In the genomic region with DNA sequence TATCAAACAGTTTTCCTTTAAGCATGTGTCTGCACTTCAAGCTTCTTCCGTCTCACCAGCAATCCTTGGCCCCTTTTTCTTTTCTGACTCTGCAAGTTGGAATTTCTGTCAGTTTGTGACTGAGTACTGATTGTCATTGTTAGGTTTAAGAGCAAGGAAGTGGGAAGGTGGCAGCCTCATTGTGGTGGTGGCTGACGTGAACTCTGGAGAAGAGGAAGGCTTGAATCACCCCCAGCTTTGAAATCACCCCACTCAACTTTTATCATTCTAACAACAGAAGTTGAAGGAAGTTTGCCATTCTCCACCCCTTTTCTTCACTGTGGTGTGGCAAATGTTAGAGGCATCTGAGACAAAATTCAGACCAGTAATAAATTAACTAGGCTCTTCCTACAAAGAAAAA, we compare ENCODE assay signal across 15 cellular contexts.
DNase-seq lines count a peak whose midpoint lies in the region; ATAC-seq, FAIRE-seq and TF ChIP-seq lines count a peak whose summit lies in the region.
"Had no signal": no experiment of that assay in that cellular context is flagged by ENCODE, and none has a peak within 500 bp of the region (broad histone marks: within the 10 kb centered on the region; RNA-seq: fewer than 3 reads in every experiment).

No MANE protein-coding gene starts in this region.

- H2AFZ ChIP-seq in astrocyte (ENCODE audit: low read depth, low read length): peak overlapping the region; percentile 4

- no peaks in the 10 kb centered on the region for H3K79me2 ChIP-seq in astrocyte (ENCODE audit: insufficient read depth, low read length)

- H3K27me3 Mint-ChIP-seq in astrocyte (ENCODE audit: low read depth, unreplicated experiment): no peaks in the 10 kb centered on the region
- H3K27me3 Mint-ChIP-seq: naive thymus-derived CD4-positive, alpha-beta T cell had no signal

- no peaks in the 10 kb centered on the region for H4K20me1 ChIP-seq in astrocyte (ENCODE audit: insufficient read depth, low read length)

- H3K9me3 ChIP-seq in astrocyte (ENCODE audit: insufficient read depth, low read depth, low read length): no peaks in the 10 kb centered on the region
- H3K9me3 ChIP-seq: upper lobe of left lung had no signal

- H3K36me3 ChIP-seq in astrocyte (ENCODE audit: insufficient read depth, low read length): no peaks in the 10 kb centered on the region
- H3K36me3 ChIP-seq: upper lobe of left lung had no signal

- peak overlapping the region; percentile 32 for H3K4me2 ChIP-seq in astrocyte (ENCODE audit: low read length)

- H3K27ac Mint-ChIP-seq in astrocyte (ENCODE audit: unreplicated experiment): peak overlapping the region; percentile 85
- H3K27ac Mint-ChIP-seq: immature natural killer cell; naive thymus-derived CD4-positive, alpha-beta T cell had no signal

- H3K9me3 Mint-ChIP-seq in astrocyte (ENCODE audit: unreplicated experiment): no peaks in the 10 kb centered on the region

- H3K36me3 Mint-ChIP-seq in astrocyte (ENCODE audit: low read depth, unreplicated experiment): no peaks in the 10 kb centered on the region
- H3K36me3 Mint-ChIP-seq: immature natural killer cell; naive thymus-derived CD4-positive, alpha-beta T cell had no signal

- peak overlapping the region; percentile 17 for H3K27ac ChIP-seq in astrocyte (ENCODE audit: low read depth, low read length)
- H3K27ac ChIP-seq: upper lobe of left lung had no signal

- H3K4me1 Mint-ChIP-seq in astrocyte (ENCODE audit: low read depth, unreplicated experiment): peaks cover 27% of the 10 kb centered on the region
- H3K4me1 Mint-ChIP-seq: immature natural killer cell; naive thymus-derived CD4-positive, alpha-beta T cell had no signal

- no peak overlapping the region for H3K4me3 ChIP-seq in astrocyte (ENCODE audit: insufficient read depth, low read depth, low read length)
- H3K4me3 ChIP-seq: upper lobe of left lung had no signal

- FAIRE-seq in astrocyte (lab: Jason Lieb, UNC): peak; percentile 49
- FAIRE-seq: A204.1 had no signal

- no peak for TF ChIP-seq CTCF in astrocyte (IDR thresholded peaks at IDR 0.05; ENCODE audit: insufficient read depth, low read depth, low read length)

- H3K9ac ChIP-seq in astrocyte (ENCODE audit: low read length): no peak overlapping the region

- no peak for ATAC-seq in GM21447 (IDR thresholded peaks at IDR 0.05; ENCODE audit: unreplicated experiment)
- ATAC-seq: naive thymus-derived CD4-positive, alpha-beta T cell had no signal

- H3K4me1 ChIP-seq in astrocyte (ENCODE audit: insufficient read depth, low read length): peaks cover 6% of the 10 kb centered on the region
- H3K4me1 ChIP-seq: upper lobe of left lung had no signal

- no peak overlapping the region for H3K4me3 Mint-ChIP-seq in astrocyte (ENCODE audit: unreplicated experiment)
- H3K4me3 Mint-ChIP-seq: immature natural killer cell; naive thymus-derived CD4-positive, alpha-beta T cell had no signal

- peak; percentile 57 for DNase-seq in A172 (ENCODE audit: low spot score)
- peak; percentile 71 for DNase-seq in HS-5 (ENCODE audit: low read depth)
- peak; percentile 80 for DNase-seq in astrocyte (ENCODE audit: low read depth)
- DNase-seq in iris pigment epithelial cell (ENCODE audit: low read depth): peak; percentile 43
- no peak for DNase-seq in NK-92 (lab: John Stamatoyannopoulos, UW; ENCODE audit: unreplicated experiment)
- DNase-seq in NOMO-1 treated with dmso at 0.1 percent for 144 hours (lab: John Stamatoyannopoulos, UW; ENCODE audit: unreplicated experiment): no peak
- DNase-seq in G401 (ENCODE audit: low spot score): no peak
- DNase-seq: activated CD4-positive, alpha-beta T cell treated with anti-CD3 and anti-CD28 coated beads for 48 hours; immature natural killer cell; naive thymus-derived CD4-positive, alpha-beta T cell; NCI-H1694; NCI-H82; upper lobe of left lung had no signal

- no peaks in the 10 kb centered on the region for H3K27me3 ChIP-seq in astrocyte (ENCODE audit: insufficient read depth, low read length)
- H3K27me3 ChIP-seq: upper lobe of left lung had no signal

- in situ Hi-C loops in G401 (cut with HindIII; ENCODE audit: low sequenced_read_pairs): no loop called here

Comparison
In these comparisons a context has a peak if more than half of its experiments do, and no peak if none do; other contexts are left out.
1. DNase-seq: peak in A172 (single experiment), HS-5 (single experiment), astrocyte (single experiment) and iris pigment epithelial cell (single experiment); none in NK-92 (single experiment), NOMO-1 treated with dmso at 0.1 percent for 144 hours (single experiment) and G401 (single experiment).